In the genomic region with DNA sequence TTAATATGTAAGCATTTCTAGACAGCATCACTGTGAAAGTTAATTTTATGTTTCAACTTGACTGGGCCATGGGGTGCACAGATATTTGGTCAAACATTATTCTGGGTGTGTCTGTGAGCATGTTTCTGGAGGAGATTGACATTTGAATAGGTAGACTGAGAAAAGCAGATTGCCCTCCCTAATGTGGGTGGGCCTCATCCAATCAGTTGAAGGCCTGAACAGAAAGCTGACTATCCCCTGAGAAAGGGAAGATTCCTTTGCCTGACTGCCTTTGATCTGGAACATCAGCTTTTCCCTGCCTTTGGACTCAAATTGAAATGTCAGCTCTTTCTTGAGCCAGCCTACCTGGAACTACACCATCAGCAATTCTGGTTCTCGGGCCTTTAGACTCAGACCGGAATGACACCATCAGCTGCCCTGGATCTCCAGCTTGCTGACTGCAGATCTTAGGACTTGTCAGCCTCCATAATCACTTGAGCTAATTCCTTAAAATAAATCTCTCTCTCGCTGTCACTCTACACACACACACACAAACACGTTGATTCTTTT, we compare ENCODE assay signal across 2 cellular contexts.
TF ChIP-seq lines count a peak whose summit lies in the region.

No MANE protein-coding gene starts in this region.

TF ChIP-seq in HEK293, 187 proteins besides CTCF, POLR2A, EP300 and RAD21:
- no peak for TF ChIP-seq KLF1 (tag by site-specific recombination; IDR thresholded peaks at IDR 0.05)
- TF ChIP-seq ZNF10 (tag by site-specific recombination; IDR thresholded peaks at IDR 0.05), result peak; percentile 95
TF ChIP-seq in HEK293: peak in this region for 1.

TF ChIP-seq in K562, 482 proteins besides CTCF, POLR2A, EP300 and RAD21:
- TF ChIP-seq MAFG (tag; conservative IDR thresholded peaks at IDR 0.05) (0 out of 2 replicates have a peak, but pooled peaks have one; percentile 10), ZNF134 (CRISPR knock-in tag; conservative IDR thresholded peaks at IDR 0.05) (peak; percentile 91), KAT2B (IDR thresholded peaks at IDR 0.05; ENCODE audit: low read depth, low read length) (no peak)
